ENCODE assay signal across 22 cellular contexts in the genomic region with DNA sequence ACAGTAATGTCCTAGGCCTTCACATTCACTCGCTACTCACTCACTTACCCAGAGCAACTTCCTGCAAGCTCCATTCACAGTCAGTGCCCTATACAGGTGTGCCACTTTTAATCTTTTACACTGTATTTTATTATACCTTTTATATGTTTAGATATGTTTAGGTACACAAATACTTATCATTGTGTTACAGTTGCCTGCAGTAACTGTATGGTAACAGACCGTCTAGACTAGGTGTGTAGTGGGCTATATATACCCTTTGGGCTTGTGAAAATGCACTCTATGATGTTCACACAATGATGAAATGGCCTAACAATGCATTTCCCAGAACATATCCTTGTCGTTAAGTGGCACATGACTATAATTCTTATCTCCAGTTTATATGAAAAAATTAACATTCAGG.
DNase-seq lines count a peak whose midpoint lies in the region; ATAC-seq, FAIRE-seq and TF ChIP-seq lines count a peak whose summit lies in the region.
"Had no signal": no experiment of that assay in that cellular context is flagged by ENCODE, and none has a peak within 500 bp of the region (broad histone marks: within the 10 kb centered on the region; RNA-seq: fewer than 3 reads in every experiment).

No MANE protein-coding gene starts in this region.

- peaks cover 0 to 19% (median 11%) of the 10 kb centered on the region in 3 donors for H3K4me1 ChIP-seq in pancreas
- H3K4me1 ChIP-seq: BLaER1, Caco-2 had no signal

- H3K27ac ChIP-seq in pancreas = no peak overlapping the region
- H3K27ac ChIP-seq: 22Rv1, BLaER1, C4-2B had no signal

- TF ChIP-seq CTCF in D721Med (IDR thresholded peaks at IDR 0.05; ENCODE audit: insufficient read depth, missing control alignments) (no peak), pancreas (IDR thresholded peaks at IDR 0.05) (no peak), lower leg skin (IDR thresholded peaks at IDR 0.05) (no peak)

- no peaks in the 10 kb centered on the region for H3K36me3 ChIP-seq in pancreas
- H3K36me3 ChIP-seq: BLaER1 had no signal

- FAIRE-seq in D721Med (lab: Jason Lieb, UNC) = peak; percentile 46
- peak; percentile 87 for FAIRE-seq in colon (lab: Jason Lieb, UNC)
- peak; percentile 83 for FAIRE-seq in pancreas (lab: Jason Lieb, UNC)
- FAIRE-seq: A204.1, GM12878, GM19239 had no signal

- no peaks in the 10 kb centered on the region for H3K9me3 ChIP-seq in pancreas
- H3K9me3 ChIP-seq: BLaER1, Caco-2 had no signal

- no peak for DNase-seq in D721Med (ENCODE audit: insufficient read length, low spot score)
- no peak for DNase-seq in pancreas
- no peak for DNase-seq in amniotic stem cell (lab: John Stamatoyannopoulos, UW)
- DNase-seq in lower leg skin (ENCODE audit: low spot score in 2 of 2) = no peak
- no peak for DNase-seq in NCI-H2081 (lab: John Stamatoyannopoulos, UW)
- DNase-seq: Caco-2; CD4-positive, CD25-positive, alpha-beta regulatory T cell; CD8-positive, alpha-beta T cell; DMS 273 treated with DMSO at 0.1 percent for 48 hours; DMS79; EL; GDM1; H9 had no signal

- intact Hi-C loops in pancreas (cut with DNase I) (no loop called here), lower leg skin (cut with DNase I; ENCODE audit: low total_unique reads) (no loop called here)

- WGBS in pancreas, 2 donors = 73 to 86% methylated on average over 3 of the region's 3 CpGs
- WGBS in lower leg skin, 2 donors = 87% methylated on average over 3 of the region's 3 CpGs

- ATAC-seq in pancreas = no peak
- ATAC-seq: CD8-positive, alpha-beta T cell; GM12878; GM23338; HCT116 had no signal

- TF ChIP-seq POLR2A in lower leg skin (IDR thresholded peaks at IDR 0.05) = no peak

- no peaks in the 10 kb centered on the region for H3K27me3 ChIP-seq in pancreas
- H3K27me3 ChIP-seq: BLaER1 had no signal

- no peak overlapping the region for H3K4me3 ChIP-seq in pancreas
- no peak overlapping the region for H3K4me3 ChIP-seq in lower leg skin (ENCODE audit: low read depth, poor library complexity, severe bottlenecking)
- H3K4me3 ChIP-seq: BLaER1, GM12878, GM23338 had no signal
